8 cellular contexts compared by ENCODE assay signal in genomic region chr15:50765202-50765967, GRCh38. TPM values are rescaled to one million over a fixed set of nuclear protein-coding genes. Genes with fewer than 3 reads are reported as not detected.
A peak's percentile ranks its signal among the peaks of the same experiment; 100 is the strongest.
DNase-seq lines count a peak whose midpoint lies in the region; ATAC-seq, FAIRE-seq and TF ChIP-seq lines count a peak whose summit lies in the region.

A gene with protein sequence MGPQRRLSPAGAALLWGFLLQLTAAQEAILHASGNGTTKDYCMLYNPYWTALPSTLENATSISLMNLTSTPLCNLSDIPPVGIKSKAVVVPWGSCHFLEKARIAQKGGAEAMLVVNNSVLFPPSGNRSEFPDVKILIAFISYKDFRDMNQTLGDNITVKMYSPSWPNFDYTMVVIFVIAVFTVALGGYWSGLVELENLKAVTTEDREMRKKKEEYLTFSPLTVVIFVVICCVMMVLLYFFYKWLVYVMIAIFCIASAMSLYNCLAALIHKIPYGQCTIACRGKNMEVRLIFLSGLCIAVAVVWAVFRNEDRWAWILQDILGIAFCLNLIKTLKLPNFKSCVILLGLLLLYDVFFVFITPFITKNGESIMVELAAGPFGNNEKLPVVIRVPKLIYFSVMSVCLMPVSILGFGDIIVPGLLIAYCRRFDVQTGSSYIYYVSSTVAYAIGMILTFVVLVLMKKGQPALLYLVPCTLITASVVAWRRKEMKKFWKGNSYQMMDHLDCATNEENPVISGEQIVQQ (minus strand): TSS chr15:50765706. CDS start chr15:50765533, 173 bp downstream.

- WGBS in adipose tissue, 3 donors: 0 to 1% (median 0%) methylated on average over 52 to 77 of the region's 77 CpGs
- 0 to 1% methylated on average over 71 to 77 of the region's 77 CpGs for WGBS in heart right ventricle, 2 donors
- 0 to 2% methylated on average over 19 to 21 of the region's 77 CpGs for WGBS in upper lobe of left lung, 2 donors

- H3K9me3 ChIP-seq in heart right ventricle: no peaks in the 10 kb centered on the region
- no peaks in the 10 kb centered on the region for H3K9me3 ChIP-seq in upper lobe of left lung

- TF ChIP-seq POLR2A in GM12891 (IDR thresholded peaks at IDR 0.05; ENCODE audit: low read depth, low read length) (peak; percentile 93), upper lobe of left lung (IDR thresholded peaks at IDR 0.05) (peak; percentile 80 to 98 (median 95))

- H3K4me1 ChIP-seq in heart right ventricle: peaks cover 0 to 49% (median 19%) of the 10 kb centered on the region in 9 donors
- peaks cover 12 to 23% (median 20%) of the 10 kb centered on the region in 4 donors for H3K4me1 ChIP-seq in upper lobe of left lung

- ATAC-seq in HG02763 (IDR thresholded peaks at IDR 0.05; ENCODE audit: unreplicated experiment) (peak; percentile 86), T-cell (replicated peaks in 1 of 4) (peak; percentile 88 to 96 (median 93)), heart right ventricle (peak; percentile 85 to 94 (median 92)), upper lobe of left lung (ENCODE audit: low FRiP score in 2 of 2) (peak; percentile 94 to 98)

- peak in 1 of 4 donors; percentile 39 for TF ChIP-seq EP300 in upper lobe of left lung (IDR thresholded peaks at IDR 0.05)

- H3K4me3 ChIP-seq in heart right ventricle (peak within 1 kb of the TSS; percentile 56 to 92 (median 80)), upper lobe of left lung (peak within 1 kb of the TSS; percentile 76 to 98 (median 82))

- POLR2A ChIA-PET in T-cell (lab: Charles Lee): interaction anchor here in 1 of 2 donors (0.6 to 0.7 kb wide), 2 partner anchors 142 to 342 kb away, joined by 6 to 7 read pairs; no protein-coding TSS in a partner anchor

- peak; percentile 91 for FAIRE-seq in GM12891 (lab: Jason Lieb, UNC)

- H3K27me3 ChIP-seq in heart right ventricle (no peaks in the 10 kb centered on the region), upper lobe of left lung (no peaks in the 10 kb centered on the region)

- no peaks in the 10 kb centered on the region for H3K9me3 Mint-ChIP-seq in T-cell

- DNase-seq in GM12891 (ENCODE audit: insufficient read length, low spot score) (peak; percentile 89), NCI-H1436 (lab: John Stamatoyannopoulos, UW) (peak; percentile 48), T-cell (peak; percentile 38 to 78 (median 64)), heart right ventricle (peak; percentile 87 to 88), posterior vena cava (ENCODE audit: low spot score) (peak; percentile 96), upper lobe of left lung (peak; percentile 91 to 96)

- H3K36me3 Mint-ChIP-seq in T-cell: peaks cover 4% of the 10 kb centered on the region

- peak within 1 kb of the TSS; percentile 75 for H3K27ac ChIP-seq in adipose tissue (ENCODE audit: low read depth, low read length)
- peak within 1 kb of the TSS; percentile 94 to 100 (median 98) for H3K27ac ChIP-seq in heart right ventricle
- H3K27ac ChIP-seq in upper lobe of left lung: peak within 1 kb of the TSS; percentile 90 to 99 (median 98)

- H3K4me1 Mint-ChIP-seq in T-cell: peaks cover 42 to 55% (median 52%) of the 10 kb centered on the region in 3 donors

- intact Hi-C loops in heart right ventricle (cut with DNase I) (loop anchor here in 8 of 10 donors (1.0 to 10.0 kb wide), 8 partner anchors 78 to 341 kb away; partner anchors contain the start of genes TRPM7 (in 6 of the 8) and USP8 (in 1 of the 8)), posterior vena cava (cut with DNase I) (no loop called here)

- H3K27ac Mint-ChIP-seq in T-cell: peak within 1 kb of the TSS; percentile 91 to 95

- peak in 1 of 9 donors; percentile 13 for TF ChIP-seq CTCF in heart right ventricle (IDR thresholded peaks at IDR 0.05)
- TF ChIP-seq CTCF in upper lobe of left lung (IDR thresholded peaks at IDR 0.05): peak in 2 of 6 experiments; percentile 10 to 30

- H3K36me3 ChIP-seq in heart right ventricle (no peaks in the 10 kb centered on the region), upper lobe of left lung (no peaks in the 10 kb centered on the region)

- H3K4me3 Mint-ChIP-seq in T-cell: peak within 1 kb of the TSS; percentile 90 to 94 (median 91)

- CTCF ChIA-PET in T-cell (lab: Charles Lee): interaction anchor here in 1 of 2 donors (0.6 kb wide), 1 partner anchor 115 kb away, joined by 3 read pairs; no protein-coding TSS in a partner anchor

- H3K27me3 Mint-ChIP-seq in T-cell: no peaks in the 10 kb centered on the region

TF ChIP-seq in GM12891, 5 proteins besides CTCF, POLR2A, EP300 and RAD21:
- TF ChIP-seq POLR2AphosphoS5 (IDR thresholded peaks at IDR 0.05; ENCODE audit: low read depth, low read length) (peak; percentile 92), SPI1 (IDR thresholded peaks at IDR 0.05; ENCODE audit: low read depth, low read length) (peak; percentile 65), TAF1 (IDR thresholded peaks at IDR 0.05; ENCODE audit: low read depth, low read length) (no peak; the same call in none of the 2 replicates), POU2F2 (IDR thresholded peaks at IDR 0.05; ENCODE audit: low read depth, low read length) (peak; percentile 54)
TF ChIP-seq in GM12891: peak in this region for 3.

RNA-seq across cellular contexts. Expression of the gene that starts here (rescaled TPM):
- 23.1 TPM for polyA plus RNA-seq in GM12891 (2012; ENCODE audit: low read depth, missing spikeins)
- total RNA-seq in T-cell: 10 to 100 TPM; 32.2 to 56.9 (median 48.8) TPM
- polyA plus RNA-seq in adipose tissue: 10 to 100 TPM; 28.6 to 49.4 (median 39.2) TPM
- total RNA-seq in heart right ventricle: 100 to 1,000 TPM in 4 of 10 donors, 10 to 100 TPM in 6; 68.1 to 152 (median 98.1) TPM
- polyA plus RNA-seq in heart right ventricle: 10 to 100 TPM; 20.1 to 43.4 TPM
- total RNA-seq in posterior vena cava: 100 to 1,000 TPM in 1 of 2 donors, 10 to 100 TPM in 1; 98.9 to 108 TPM
- 100 to 1,000 TPM in 4 of 6 donors, 10 to 100 TPM in 2; 65.0 to 128 (median 111) TPM for total RNA-seq in upper lobe of left lung

Comparison
In these comparisons a context has a peak if more than half of its experiments do, and no peak if none do; other contexts are left out.
1. Peak in every context shown above with its lines: DNase-seq, ATAC-seq, H3K4me3 ChIP-seq and H3K27ac ChIP-seq.
2. intact Hi-C loops: an anchor here in heart right ventricle (1.0 to 10.0 kb wide); none called in posterior vena cava.